11 cellular contexts compared by ENCODE assay signal in the genomic region with DNA sequence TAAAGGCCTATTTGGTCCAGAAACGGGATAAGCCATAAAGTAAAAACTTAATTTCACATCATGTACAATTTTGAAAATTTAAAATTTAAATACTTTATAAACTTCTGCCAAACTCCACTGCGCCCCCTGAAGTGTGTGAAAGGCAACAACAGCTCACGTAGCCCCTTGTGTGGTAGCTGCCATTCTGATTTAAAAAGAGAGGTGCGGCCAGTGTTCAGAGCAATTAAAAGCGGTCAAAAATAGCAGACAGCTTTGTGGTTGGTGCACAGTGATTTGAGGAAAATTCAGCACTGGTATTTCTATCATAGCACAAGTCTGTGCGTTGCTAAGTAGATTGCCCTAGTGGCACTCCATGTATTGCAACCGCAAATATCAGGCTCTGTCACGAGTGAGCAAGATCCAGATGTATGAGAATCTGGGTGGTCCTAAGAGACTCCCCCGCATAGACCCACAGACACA.
A peak's percentile ranks its signal among the peaks of the same experiment; 100 is the strongest.
DNase-seq lines count a peak whose midpoint lies in the region; ATAC-seq, FAIRE-seq and TF ChIP-seq lines count a peak whose summit lies in the region.
"Had no signal": no experiment of that assay in that cellular context is flagged by ENCODE, and none has a peak within 500 bp of the region (broad histone marks: within the 10 kb centered on the region; RNA-seq: fewer than 3 reads in every experiment).

No MANE protein-coding gene starts in this region.

- ATAC-seq in foreskin keratinocyte (peak; percentile 28), GM18870 (IDR thresholded peaks at IDR 0.05; ENCODE audit: unreplicated experiment) (no peak)

- peak; percentile 48 for FAIRE-seq in G401.6 (lab: Jason Lieb, UNC)

- H3K27me3 ChIP-seq in foreskin keratinocyte: peaks cover 15% of the 10 kb centered on the region

- TF ChIP-seq CTCF in AG04449 (IDR thresholded peaks at IDR 0.05; ENCODE audit: insufficient read depth, low read length, missing control alignments) (peak; percentile 12), foreskin keratinocyte (conservative IDR thresholded peaks at IDR 0.05) (peak; percentile 48)

- H3K4me1 ChIP-seq in foreskin keratinocyte: no peaks in the 10 kb centered on the region
- H3K4me1 ChIP-seq: prostate gland had no signal

- H3K4me3 ChIP-seq in AG04449 (ENCODE audit: low read depth, low read length): no peak overlapping the region
- H3K4me3 ChIP-seq: prostate gland had no signal

- POLR2A ChIA-PET in AG04449 (lab: Yijun Ruan, JAX): no interaction called here

- H3K27ac ChIP-seq in foreskin keratinocyte: no peak overlapping the region
- H3K27ac ChIP-seq: prostate gland had no signal

- CTCF ChIA-PET in AG04449 (lab: Yijun Ruan, JAX): interaction anchor here (0.9 to 1.4 kb wide), 5 partner anchors 10 to 211 kb away, joined by 3 to 5 read pairs (median 4); no protein-coding TSS in a partner anchor

- DNase-seq in AG04449 (ENCODE audit: low read depth, low spot score) (no peak), RKO (ENCODE audit: low spot score) (peak; percentile 5), foreskin keratinocyte (no peak), NCI-H2171 (lab: John Stamatoyannopoulos, UW) (no peak), 8988T (no peak), kidney glomerular epithelial cell (lab: John Stamatoyannopoulos, UW) (no peak)
- DNase-seq: NCI-H446 treated with DMSO at 0.1 percent for 48 hours; stimulated activated naive CD4-positive, alpha-beta T cell had no signal
